Comparison of ENCODE assay signal across 1 cellular context in genomic region chr16:2663553-2664521, GRCh38.
A peak's percentile ranks its signal among the peaks of the same experiment; 100 is the strongest.
TF ChIP-seq lines count a peak whose summit lies in the region.

No MANE protein-coding gene starts in this region.

TF ChIP-seq in HEK293, 187 proteins besides CTCF, POLR2A, EP300 and RAD21 (continued from another document and continues in another):
- TF ChIP-seq ZNF18 (tag by site-specific recombination; IDR thresholded peaks at IDR 0.05) (peak; percentile 80), PATZ1 (tag by site-specific recombination; IDR thresholded peaks at IDR 0.05) (0 out of 2 replicates have a peak, but pooled peaks have one; percentile 12), TRIM28 (IDR thresholded peaks at IDR 0.05; ENCODE audit: borderline replicate concordance, low read length) (no peak), ZNF747 (tag by site-specific recombination; IDR thresholded peaks at IDR 0.05) (no peak), ZNF423 (tag by site-specific recombination; IDR thresholded peaks at IDR 0.05) (no peak), ZNF121 (tag by site-specific recombination; IDR thresholded peaks at IDR 0.05) (0 out of 2 replicates have a peak, but pooled peaks have one; percentile 34), TSHZ1 (tag by site-specific recombination; IDR thresholded peaks at IDR 0.05; ENCODE audit: borderline replicate concordance) (peak; percentile 52; the same call in 1 of the 2 replicates), BCL6B (tag by site-specific recombination; IDR thresholded peaks at IDR 0.05) (no peak), ZBTB26 (tag by site-specific recombination; optimal IDR thresholded peaks at IDR 0.05) (no peak), ZSCAN5A (tag by site-specific recombination; IDR thresholded peaks at IDR 0.05) (no peak), ZNF76 (tag by site-specific recombination; IDR thresholded peaks at IDR 0.05; ENCODE audit: borderline replicate concordance, low read depth) (no peak), SALL2 (tag by site-specific recombination; IDR thresholded peaks at IDR 0.05; ENCODE audit: borderline replicate concordance) (no peak), ZNF248 (tag by site-specific recombination; IDR thresholded peaks at IDR 0.05) (no peak), ZNF777 (tag by site-specific recombination; IDR thresholded peaks at IDR 0.05; ENCODE audit: borderline replicate concordance) (no peak), ELK4 (IDR thresholded peaks at IDR 0.05; ENCODE audit: borderline replicate concordance, low read depth, low read length) (no peak), ZFP37 (tag by site-specific recombination; IDR thresholded peaks at IDR 0.05) (no peak), HOXD13 (CRISPR knock-in tag; IDR thresholded peaks at IDR 0.05; ENCODE audit: borderline replicate concordance) (no peak), ZNF610 (tag by site-specific recombination; IDR thresholded peaks at IDR 0.05; ENCODE audit: borderline replicate concordance) (peak; percentile 49; the same call in 1 of the 2 replicates), ZFP41 (tag by site-specific recombination; IDR thresholded peaks at IDR 0.05; ENCODE audit: borderline replicate concordance) (no peak), ZNF629 (tag by site-specific recombination; IDR thresholded peaks at IDR 0.05) (peak; percentile 76), ZNF433 (tag by site-specific recombination; IDR thresholded peaks at IDR 0.05; ENCODE audit: low read depth) (no peak), ZNF530 (tag by site-specific recombination; IDR thresholded peaks at IDR 0.05; ENCODE audit: low read depth) (no peak), ZNF529 (tag by site-specific recombination; IDR thresholded peaks at IDR 0.05; ENCODE audit: insufficient replicate concordance) (peak; percentile 13), ZNF561 (tag by site-specific recombination; IDR thresholded peaks at IDR 0.05; ENCODE audit: borderline replicate concordance) (0 out of 2 replicates have a peak, but pooled peaks have one; percentile 38), ZNF335 (tag by site-specific recombination; conservative IDR thresholded peaks at IDR 0.05) (peak; percentile 64), ZNF19 (tag by site-specific recombination; IDR thresholded peaks at IDR 0.05; ENCODE audit: low read depth) (no peak), SP2 (tag by site-specific recombination; IDR thresholded peaks at IDR 0.05) (peak; percentile 23; the same call in 1 of the 2 replicates), REPIN1 (tag by site-specific recombination; IDR thresholded peaks at IDR 0.05; ENCODE audit: low read depth) (no peak), GFI1B (tag by site-specific recombination; IDR thresholded peaks at IDR 0.05) (peak; percentile 88), EGR2 (tag by site-specific recombination; IDR thresholded peaks at IDR 0.05; ENCODE audit: low read depth) (no peak), WT1 (tag by site-specific recombination; IDR thresholded peaks at IDR 0.05) (peak; percentile 92), ZBTB48 (tag by site-specific recombination; IDR thresholded peaks at IDR 0.05) (no peak), ZNF362 (tag by site-specific recombination; IDR thresholded peaks at IDR 0.05) (no peak), ZNF37A (tag by site-specific recombination; IDR thresholded peaks at IDR 0.05) (no peak), ZXDB (tag by site-specific recombination; IDR thresholded peaks at IDR 0.05) (no peak), ZNF2 (tag by site-specific recombination; IDR thresholded peaks at IDR 0.05) (peak; percentile 17; the same call in 1 of the 2 replicates), ZNF645 (tag by site-specific recombination; IDR thresholded peaks at IDR 0.05) (no peak), ZNF292 (tag by site-specific recombination; IDR thresholded peaks at IDR 0.05; ENCODE audit: borderline replicate concordance, low read depth) (no peak), ZNF449 (tag by site-specific recombination; IDR thresholded peaks at IDR 0.05) (no peak), ZNF24 (tag by site-specific recombination; IDR thresholded peaks at IDR 0.05) (0 out of 2 replicates have a peak, but pooled peaks have one; percentile 47), ZNF223 (tag by site-specific recombination; IDR thresholded peaks at IDR 0.05) (no peak), PBX3 (CRISPR knock-in tag; IDR thresholded peaks at IDR 0.05) (no peak)
